ENCODE assay signal across 24 cellular contexts in genomic region chr1:220156620-220157146, GRCh38.
A peak's percentile ranks its signal among the peaks of the same experiment; 100 is the strongest.
DNase-seq lines count a peak whose midpoint lies in the region; ATAC-seq, FAIRE-seq and TF ChIP-seq lines count a peak whose summit lies in the region.
"Had no signal": no experiment of that assay in that cellular context is flagged by ENCODE, and none has a peak within 500 bp of the region (broad histone marks: within the 10 kb centered on the region; RNA-seq: fewer than 3 reads in every experiment).

No MANE protein-coding gene starts in this region.

- TF ChIP-seq EP300 in A549 (IDR thresholded peaks at IDR 0.05): no peak

- H3K36me3 Mint-ChIP-seq in CD4-positive, alpha-beta T cell (ENCODE audit: low read depth): peaks cover 87% of the 10 kb centered on the region
- H3K36me3 Mint-ChIP-seq in activated CD4-positive, alpha-beta memory T cell treated with anti-CD3 and anti-CD28 coated beads, Interleukin-2, amount 10 ng/mL, durations not matched to agents 7 days and 5 days (ENCODE audit: low read depth): peaks cover 61% of the 10 kb centered on the region
- H3K36me3 Mint-ChIP-seq in endothelial cell (ENCODE audit: low read depth, unreplicated experiment) (peaks cover 31% of the 10 kb centered on the region), mesothelial cell of epicardium (peaks cover 37% of the 10 kb centered on the region)
- H3K36me3 Mint-ChIP-seq in activated naive CD4-positive, alpha-beta T cell treated with anti-CD3 and anti-CD28 coated beads for 36 hours (ENCODE audit: low read depth): peaks cover 35% of the 10 kb centered on the region

- no peak for FAIRE-seq in A549 (lab: Jason Lieb, UNC)

- H3K27ac Mint-ChIP-seq in CD4-positive, alpha-beta T cell: peak overlapping the region; percentile 67
- H3K27ac Mint-ChIP-seq in activated CD4-positive, alpha-beta memory T cell treated with anti-CD3 and anti-CD28 coated beads, Interleukin-2, amount 10 ng/mL, durations not matched to agents 7 days and 5 days: peak overlapping the region; percentile 61
- H3K27ac Mint-ChIP-seq in endothelial cell (ENCODE audit: unreplicated experiment) (peak overlapping the region; percentile 57), mesothelial cell of epicardium (no peak overlapping the region)
- H3K27ac Mint-ChIP-seq in activated naive CD4-positive, alpha-beta T cell treated with anti-CD3 and anti-CD28 coated beads for 36 hours: no peak overlapping the region
- H3K27ac Mint-ChIP-seq: endodermal cell, GM23338 had no signal

- no peak overlapping the region for H3K4me3 ChIP-seq in A549
- H3K4me3 ChIP-seq: coronary artery, esophagus squamous epithelium, gastrocnemius medialis, GM23338, tibial nerve had no signal

- no peaks in the 10 kb centered on the region for H3K9me3 Mint-ChIP-seq in CD4-positive, alpha-beta T cell
- H3K9me3 Mint-ChIP-seq in activated CD4-positive, alpha-beta memory T cell treated with anti-CD3 and anti-CD28 coated beads, Interleukin-2, amount 10 ng/mL, durations not matched to agents 7 days and 5 days: no peaks in the 10 kb centered on the region
- H3K9me3 Mint-ChIP-seq in endothelial cell (ENCODE audit: unreplicated experiment): no peaks in the 10 kb centered on the region
- no peaks in the 10 kb centered on the region for H3K9me3 Mint-ChIP-seq in mesothelial cell of epicardium
- no peaks in the 10 kb centered on the region for H3K9me3 Mint-ChIP-seq in activated naive CD4-positive, alpha-beta T cell treated with anti-CD3 and anti-CD28 coated beads for 36 hours
- H3K9me3 Mint-ChIP-seq: endodermal cell, GM23338, neural crest cell had no signal

- no peak for TF ChIP-seq RAD21 in A549 (conservative IDR thresholded peaks at IDR 0.05 in 1 of 2, IDR thresholded peaks at IDR 0.05 in 1 of 2)

- H3K27ac ChIP-seq in A549: no peak overlapping the region
- no peak overlapping the region for H3K27ac ChIP-seq in CD4-positive, alpha-beta T cell (ENCODE audit: low read depth, low read length)
- H3K27ac ChIP-seq: coronary artery, esophagus squamous epithelium, gastrocnemius medialis, KMS-11, tibial nerve had no signal

- ATAC-seq in A549: no peak
- ATAC-seq in CD4-positive, alpha-beta T cell (ENCODE audit: poor library complexity): no peak
- ATAC-seq: activated CD4-positive, CD25-positive, alpha-beta regulatory T cell treated with anti-CD3 and anti-CD28 coated beads, Interleukin-2, amount 50 U/mL, for 24 hours; gastrocnemius medialis; GM23338; sciatic nerve; SK-N-SH treated with all-trans-retinoic acid at 6 μM for 48 hours had no signal

- H3K4me2 ChIP-seq in A549: no peak overlapping the region
- H3K4me2 ChIP-seq: GM23338, KMS-11 had no signal

- TF ChIP-seq CTCF in A549 (IDR thresholded peaks at IDR 0.05): no peak
- no peak for TF ChIP-seq CTCF in CD4-positive, alpha-beta T cell (IDR thresholded peaks at IDR 0.05)
- no peak for TF ChIP-seq CTCF in endothelial cell (IDR thresholded peaks at IDR 0.05; ENCODE audit: unreplicated experiment)
- no peak for TF ChIP-seq CTCF in mesothelial cell of epicardium (IDR thresholded peaks at IDR 0.05; ENCODE audit: unreplicated experiment)

- H3K27me3 Mint-ChIP-seq in CD4-positive, alpha-beta T cell: no peaks in the 10 kb centered on the region
- no peaks in the 10 kb centered on the region for H3K27me3 Mint-ChIP-seq in activated CD4-positive, alpha-beta memory T cell treated with anti-CD3 and anti-CD28 coated beads, Interleukin-2, amount 10 ng/mL, durations not matched to agents 7 days and 5 days
- H3K27me3 Mint-ChIP-seq in endothelial cell (ENCODE audit: unreplicated experiment): no peaks in the 10 kb centered on the region
- no peaks in the 10 kb centered on the region for H3K27me3 Mint-ChIP-seq in mesothelial cell of epicardium (ENCODE audit: low read depth)
- H3K27me3 Mint-ChIP-seq in activated naive CD4-positive, alpha-beta T cell treated with anti-CD3 and anti-CD28 coated beads for 36 hours (ENCODE audit: low read depth): no peaks in the 10 kb centered on the region

- TF ChIP-seq POLR2A in A549 (IDR thresholded peaks at IDR 0.05; ENCODE audit: low read length): no peak

- WGBS in A549 (ENCODE audit: missing lambda C conversion rate): 89% methylated on average over 4 of the region's 4 CpGs

- DNase-seq in A549 (ENCODE audit: low read depth in 1 of 2, low spot score in 1 of 2): no peak
- DNase-seq in CD4-positive, alpha-beta T cell: no peak
- no peak for DNase-seq in activated CD4-positive, alpha-beta memory T cell treated with anti-CD3 and anti-CD28 coated beads, Interleukin-2, amount 10 ng/mL, durations not matched to agents 7 days and 5 days
- DNase-seq in endothelial cell (ENCODE audit: low spot score): no peak
- no peak for DNase-seq in mesothelial cell of epicardium (ENCODE audit: low spot score in 2 of 2, unreplicated experiment in 2 of 2)
- DNase-seq in HK-2 (ENCODE audit: unreplicated experiment): no peak
- no peak for DNase-seq in activated naive CD4-positive, alpha-beta T cell treated with anti-CD3 and anti-CD28 coated beads for 36 hours
- DNase-seq: activated gamma-delta T cell treated with Interleukin-2 at 50 U/mL for 16 hours, endodermal cell, esophagus squamous epithelium, gastrocnemius medialis, GF-D8, hypothalamus, NCI-H1436, NCI-H446, OCI-M1 had no signal

- H3K9me3 ChIP-seq in A549: no peaks in the 10 kb centered on the region
- H3K9me3 ChIP-seq in CD4-positive, alpha-beta T cell (ENCODE audit: control insufficient read depth, low read length): no peaks in the 10 kb centered on the region
- H3K9me3 ChIP-seq: esophagus squamous epithelium, gastrocnemius medialis, tibial nerve had no signal

- H3K4me1 ChIP-seq in A549: no peaks in the 10 kb centered on the region

- intact Hi-C loops in CD4-positive, alpha-beta T cell (cut with DNase I, micrococcal nuclease): no loop called here
- intact Hi-C loops in activated naive CD4-positive, alpha-beta T cell treated with anti-CD3 and anti-CD28 coated beads for 36 hours (cut with micrococcal nuclease): no loop called here

- POLR2A ChIA-PET in A549 (lab: Yijun Ruan, JAX): no interaction called here
- POLR2A ChIA-PET in CD4-positive, alpha-beta T cell (lab: Charles Lee): no interaction called here
- POLR2A ChIA-PET in activated CD4-positive, alpha-beta memory T cell treated with anti-CD3 and anti-CD28 coated beads, Interleukin-2, amount 10 ng/mL, durations not matched to agents 7 days and 5 days (lab: Charles Lee): no interaction called here

- H3K27me3 ChIP-seq in CD4-positive, alpha-beta T cell (ENCODE audit: control insufficient read depth, insufficient read depth, low read length): no peaks in the 10 kb centered on the region
- H3K27me3 ChIP-seq: esophagus squamous epithelium, gastrocnemius medialis, tibial nerve had no signal

- CTCF ChIA-PET in A549 (lab: Yijun Ruan, JAX): no interaction called here
- CTCF ChIA-PET in CD4-positive, alpha-beta T cell (lab: Charles Lee): no interaction called here
- CTCF ChIA-PET in activated CD4-positive, alpha-beta memory T cell treated with anti-CD3 and anti-CD28 coated beads, Interleukin-2, amount 10 ng/mL, durations not matched to agents 7 days and 5 days (lab: Charles Lee): no interaction called here
- CTCF ChIA-PET in activated naive CD4-positive, alpha-beta T cell treated with anti-CD3 and anti-CD28 coated beads for 36 hours (lab: Charles Lee): interaction anchor here (1.3 kb wide), 1 partner anchor 34 kb away, joined by 3 read pairs; no protein-coding TSS in a partner anchor

- H3K4me1 Mint-ChIP-seq in CD4-positive, alpha-beta T cell (ENCODE audit: low read depth): peaks cover 25% of the 10 kb centered on the region
- peaks cover 31% of the 10 kb centered on the region for H3K4me1 Mint-ChIP-seq in activated CD4-positive, alpha-beta memory T cell treated with anti-CD3 and anti-CD28 coated beads, Interleukin-2, amount 10 ng/mL, durations not matched to agents 7 days and 5 days
- H3K4me1 Mint-ChIP-seq in endothelial cell (ENCODE audit: unreplicated experiment) (peaks cover 14% of the 10 kb centered on the region), mesothelial cell of epicardium (no peaks in the 10 kb centered on the region)
- H3K4me1 Mint-ChIP-seq in activated naive CD4-positive, alpha-beta T cell treated with anti-CD3 and anti-CD28 coated beads for 36 hours (ENCODE audit: low read depth): peaks cover 2% of the 10 kb centered on the region
- H3K4me1 Mint-ChIP-seq: endodermal cell, GM23338 had no signal

- H3K4me3 Mint-ChIP-seq in CD4-positive, alpha-beta T cell: no peak overlapping the region
- H3K4me3 Mint-ChIP-seq in activated CD4-positive, alpha-beta memory T cell treated with anti-CD3 and anti-CD28 coated beads, Interleukin-2, amount 10 ng/mL, durations not matched to agents 7 days and 5 days: no peak overlapping the region
- H3K4me3 Mint-ChIP-seq in endothelial cell (ENCODE audit: unreplicated experiment): no peak overlapping the region
- no peak overlapping the region for H3K4me3 Mint-ChIP-seq in mesothelial cell of epicardium
- no peak overlapping the region for H3K4me3 Mint-ChIP-seq in activated naive CD4-positive, alpha-beta T cell treated with anti-CD3 and anti-CD28 coated beads for 36 hours
- H3K4me3 Mint-ChIP-seq: endodermal cell, GM23338, neural crest cell had no signal

TF ChIP-seq in A549, 52 proteins besides CTCF, POLR2A, EP300 and RAD21:
- no peak for TF ChIP-seq RFX5 (IDR thresholded peaks at IDR 0.05)
- peak; percentile 69 for TF ChIP-seq MAFK (IDR thresholded peaks at IDR 0.05; ENCODE audit: partially characterized antibody)
- TF ChIP-seq FOXS1 (CRISPR knock-in tag; IDR thresholded peaks at IDR 0.05): no peak

Comparison
In these comparisons a context has a peak if more than half of its experiments do, and no peak if none do; other contexts are left out.
1. H3K27ac Mint-ChIP-seq: peak in CD4-positive, alpha-beta T cell (single experiment), activated CD4-positive, alpha-beta memory T cell treated with anti-CD3 and anti-CD28 coated beads, Interleukin-2, amount 10 ng/mL, durations not matched to agents 7 days and 5 days (single experiment) and endothelial cell (single experiment); none in mesothelial cell of epicardium (single experiment) and activated naive CD4-positive, alpha-beta T cell treated with anti-CD3 and anti-CD28 coated beads for 36 hours (single experiment).